11 cellular contexts compared by ENCODE assay signal in genomic region chr14:95495093-95495492, GRCh38. TPM values are rescaled to one million over a fixed set of nuclear protein-coding genes. Genes with fewer than 3 reads are reported as not detected.
DNase-seq lines count a peak whose midpoint lies in the region; ATAC-seq and TF ChIP-seq lines count a peak whose summit lies in the region.
"Had no signal": no experiment of that assay in that cellular context is flagged by ENCODE, and none has a peak within 500 bp of the region (broad histone marks: within the 10 kb centered on the region; RNA-seq: fewer than 3 reads in every experiment).

No MANE protein-coding gene starts in this region.

- no peaks in the 10 kb centered on the region for H3F3A ChIP-seq in SU-DHL-6 (ENCODE audit: insufficient read depth)

- H3K27ac ChIP-seq in SU-DHL-6 (ENCODE audit: low read depth, low read length) = no peak overlapping the region
- H3K27ac ChIP-seq in esophagus squamous epithelium = peak overlapping the region in 3 of 4 donors; percentile 19 to 83 (median 56)
- H3K27ac ChIP-seq in tibial nerve = peak overlapping the region; percentile 30 to 94 (median 78)
- H3K27ac ChIP-seq: neural progenitor cell had no signal

- no peaks in the 10 kb centered on the region for H3K9me3 Mint-ChIP-seq in activated T-cell treated with anti-CD3 and anti-CD28 coated beads, Interleukin-2, amount 50 U/mL, for 24 hours

- no peak for TF ChIP-seq CTCF in SU-DHL-6 (IDR thresholded peaks at IDR 0.05; ENCODE audit: insufficient read depth, low read length, poor library complexity, severe bottlenecking)
- no peak for TF ChIP-seq CTCF in esophagus squamous epithelium (IDR thresholded peaks at IDR 0.05)
- no peak for TF ChIP-seq CTCF in tibial nerve (IDR thresholded peaks at IDR 0.05)
- no peak for TF ChIP-seq CTCF in omental fat pad (IDR thresholded peaks at IDR 0.05)

- H3K9ac ChIP-seq in SU-DHL-6 (ENCODE audit: low read length) = no peak overlapping the region
- H3K9ac ChIP-seq: neural progenitor cell had no signal

- no peaks in the 10 kb centered on the region for H3K9me2 ChIP-seq in SU-DHL-6 (replicated peaks; ENCODE audit: insufficient read depth, low read length)

- no peaks in the 10 kb centered on the region for H3K27me3 Mint-ChIP-seq in activated T-cell treated with anti-CD3 and anti-CD28 coated beads, Interleukin-2, amount 50 U/mL, for 24 hours

- peak overlapping the region; percentile 32 for H2AFZ ChIP-seq in SU-DHL-6 (ENCODE audit: low read depth, low read length, severe bottlenecking)
- H2AFZ ChIP-seq: neural progenitor cell had no signal

- peak overlapping the region; percentile 32 for H3K4me3 Mint-ChIP-seq in activated T-cell treated with anti-CD3 and anti-CD28 coated beads, Interleukin-2, amount 50 U/mL, for 24 hours
- H3K4me3 Mint-ChIP-seq: neural progenitor cell had no signal

- no peaks in the 10 kb centered on the region for H3K9me3 ChIP-seq in SU-DHL-6 (ENCODE audit: insufficient read depth, low read length)
- H3K9me3 ChIP-seq in esophagus squamous epithelium = no peaks in the 10 kb centered on the region
- no peaks in the 10 kb centered on the region for H3K9me3 ChIP-seq in tibial nerve

- H3K79me2 ChIP-seq in SU-DHL-6 (ENCODE audit: insufficient read depth, low read length) = no peaks in the 10 kb centered on the region

- H3K4me1 ChIP-seq in esophagus squamous epithelium (peaks cover 15 to 76% (median 53%) of the 10 kb centered on the region in 3 donors), tibial nerve (peaks cover 4 to 95% (median 68%) of the 10 kb centered on the region in 4 donors)

- WGBS in esophagus squamous epithelium, 2 donors = 85 to 91% methylated on average over 2 to 3 of the region's 3 CpGs
- WGBS in tibial nerve, 2 donors = 83 to 90% methylated on average over 3 of the region's 3 CpGs

- no peak for TF ChIP-seq EP300 in tibial nerve (IDR thresholded peaks at IDR 0.05)

- TF ChIP-seq POLR2A in esophagus squamous epithelium (IDR thresholded peaks at IDR 0.05) = no peak
- TF ChIP-seq POLR2A in tibial nerve (IDR thresholded peaks at IDR 0.05) = no peak

- peaks cover 33% of the 10 kb centered on the region for H3K36me3 Mint-ChIP-seq in activated T-cell treated with anti-CD3 and anti-CD28 coated beads, Interleukin-2, amount 50 U/mL, for 24 hours (ENCODE audit: low read depth)
- H3K36me3 Mint-ChIP-seq: neural progenitor cell had no signal

- intact Hi-C loops in esophagus squamous epithelium (cut with DNase I) = no loop called here

- no peak for DNase-seq in activated T-cell treated with anti-CD3 and anti-CD28 coated beads, Interleukin-2, amount 50 U/mL, for 24 hours
- DNase-seq in activated T-cell treated with anti-CD3 and anti-CD28 coated beads, Interleukin-2, amount 50 U/mL, for 48 hours = no peak
- DNase-seq in esophagus squamous epithelium (lab: John Stamatoyannopoulos, UW) = no peak
- DNase-seq in tibial nerve (ENCODE audit: low spot score in 2 of 2) = no peak
- DNase-seq in NCI-H2107 treated with DMSO at 0.1 percent for 48 hours (lab: John Stamatoyannopoulos, UW; ENCODE audit: unreplicated experiment) = no peak
- DNase-seq in omental fat pad (ENCODE audit: low spot score) = no peak
- DNase-seq: central memory CD4-positive, alpha-beta T cell; T-helper 9 cell had no signal

- H4K20me1 ChIP-seq in SU-DHL-6 (ENCODE audit: low read depth, low read length) = no peaks in the 10 kb centered on the region

- no peaks in the 10 kb centered on the region for H3K36me3 ChIP-seq in SU-DHL-6 (ENCODE audit: low read length)
- H3K36me3 ChIP-seq in esophagus squamous epithelium = no peaks in the 10 kb centered on the region
- no peaks in the 10 kb centered on the region for H3K36me3 ChIP-seq in tibial nerve
- H3K36me3 ChIP-seq: neural progenitor cell had no signal

- no peak overlapping the region for H3K4me2 ChIP-seq in SU-DHL-6 (ENCODE audit: low read depth, low read length, poor library complexity, severe bottlenecking)
- H3K4me2 ChIP-seq: neural progenitor cell had no signal

- ATAC-seq in omental fat pad (ENCODE audit: low FRiP score) = no peak
- ATAC-seq in GM19324 (IDR thresholded peaks at IDR 0.05; ENCODE audit: low FRiP score, unreplicated experiment) = no peak

- H3K27ac Mint-ChIP-seq in activated T-cell treated with anti-CD3 and anti-CD28 coated beads, Interleukin-2, amount 50 U/mL, for 24 hours = peak overlapping the region; percentile 88
- H3K27ac Mint-ChIP-seq: neural progenitor cell had no signal

- H3K4me3 ChIP-seq in SU-DHL-6 (ENCODE audit: insufficient read depth, low read length, poor library complexity, severe bottlenecking) (no peak overlapping the region), esophagus squamous epithelium (no peak overlapping the region), tibial nerve (no peak overlapping the region)
- H3K4me3 ChIP-seq: neural progenitor cell had no signal

- peaks cover 61% of the 10 kb centered on the region for H3K4me1 Mint-ChIP-seq in activated T-cell treated with anti-CD3 and anti-CD28 coated beads, Interleukin-2, amount 50 U/mL, for 24 hours (ENCODE audit: low read depth)

- H3K27me3 ChIP-seq in SU-DHL-6 (ENCODE audit: low read length) (no peaks in the 10 kb centered on the region), esophagus squamous epithelium (peaks cover 0 to 6% (median 0%) of the 10 kb centered on the region in 4 donors), tibial nerve (no peaks in the 10 kb centered on the region)
- H3K27me3 ChIP-seq: neural progenitor cell had no signal

RNA-seq across cellular contexts. Expression of gene SYNE3, which starts 21.4 kb away (rescaled TPM):
- total RNA-seq in esophagus squamous epithelium (10 to 100 TPM in 1 of 4 donors, 1 to 10 TPM in 3; 1.5 to 11.6 (median 5.5) TPM), tibial nerve (100 to 1,000 TPM in 1 of 4 donors, 10 to 100 TPM in 3; 71.0 to 106 (median 87.5) TPM), omental fat pad (100 to 1,000 TPM in 1 of 4 donors, 10 to 100 TPM in 3; 46.9 to 109 (median 88.6) TPM)

RNA-seq across cellular contexts. Expression of gene GLRX5, which starts 39.8 kb away (rescaled TPM):
- total RNA-seq in esophagus squamous epithelium (10 to 100 TPM; 14.4 to 40.1 (median 32.6) TPM), tibial nerve (10 to 100 TPM; 26.4 to 44.7 (median 34.6) TPM), omental fat pad (10 to 100 TPM; 25.5 to 36.8 (median 27.2) TPM)
